In the genomic region with DNA sequence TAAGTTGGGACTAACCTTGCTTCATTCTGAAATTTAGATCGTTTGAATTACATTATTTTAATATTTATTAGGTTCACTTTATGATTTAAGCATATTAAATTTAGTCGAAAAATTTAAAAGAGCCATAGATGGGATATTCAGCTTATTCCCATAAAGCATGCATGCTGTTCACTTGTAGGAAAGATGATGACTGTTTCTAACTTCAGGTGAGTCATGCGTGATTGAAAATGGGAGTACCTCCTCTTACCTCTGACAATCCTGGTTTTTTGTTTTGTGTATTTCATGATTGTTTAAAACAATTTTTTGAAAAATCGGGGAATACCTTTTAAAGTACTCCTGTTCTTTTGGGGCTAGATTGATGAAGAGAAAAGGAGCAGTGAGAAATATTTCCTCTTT, we compare ENCODE assay signal across 8 cellular contexts. TPM values are rescaled to one million over a fixed set of nuclear protein-coding genes. Genes with fewer than 3 reads are reported as not detected.
A peak's percentile ranks its signal among the peaks of the same experiment; 100 is the strongest.
DNase-seq lines count a peak whose midpoint lies in the region; ATAC-seq, FAIRE-seq and TF ChIP-seq lines count a peak whose summit lies in the region.

No MANE protein-coding gene starts in this region.

- H2BK15ac ChIP-seq in mesendoderm (replicated peaks; ENCODE audit: low read depth): no peak overlapping the region

- H3K23ac ChIP-seq in mesendoderm (ENCODE audit: low read length): no peak overlapping the region

- ATAC-seq in K562 (no peak), HG03378 (IDR thresholded peaks at IDR 0.05; ENCODE audit: unreplicated experiment) (no peak)

- H2BK120ac ChIP-seq in mesendoderm (ENCODE audit: low read depth, low read length): no peak overlapping the region

- no peak overlapping the region for H2AFZ ChIP-seq in K562 (ENCODE audit: low read depth, low read length)

- in situ Hi-C loops in K562 (cut with MboI): no loop called here

- no peak for TF ChIP-seq POLR2A in K562 (conservative IDR thresholded peaks at IDR 0.05)

- TF ChIP-seq RAD21 in K562 (CRISPR knock-in tag; conservative IDR thresholded peaks at IDR 0.05 in 1 of 2, IDR thresholded peaks at IDR 0.05 in 1 of 2): no peak

- H3K36me3 ChIP-seq in K562 (ENCODE audit: control insufficient read depth, insufficient read depth, low read length): peaks cover 38% of the 10 kb centered on the region
- no peaks in the 10 kb centered on the region for H3K36me3 ChIP-seq in mesendoderm (ENCODE audit: control insufficient read depth, insufficient read depth, low read length)

- H3K4me2 ChIP-seq in K562 (ENCODE audit: insufficient read depth, low read length): peak overlapping the region; percentile 81
- peak overlapping the region; percentile 67 for H3K4me2 ChIP-seq in mesendoderm (ENCODE audit: low read length)

- FAIRE-seq in K562 (lab: Jason Lieb, UNC) (no peak), GM19239 (lab: Jason Lieb, UNC) (no peak)

- H3K18ac ChIP-seq in mesendoderm (ENCODE audit: low read length): no peak overlapping the region

- no peaks in the 10 kb centered on the region for H3K27me3 ChIP-seq in HL-60 (ENCODE audit: insufficient read depth, poor library complexity, severe bottlenecking)
- H3K27me3 ChIP-seq in K562 (ENCODE audit: control insufficient read depth in 2 of 2, insufficient read depth in 2 of 2, low read length in 2 of 2): no peaks in the 10 kb centered on the region
- no peaks in the 10 kb centered on the region for H3K27me3 ChIP-seq in mesendoderm (ENCODE audit: insufficient read depth, low read length, poor library complexity)

- H3K27ac ChIP-seq in 22Rv1 (peak overlapping the region; percentile 85), HL-60 (replicated peaks) (peak overlapping the region; percentile 84), K562 (ENCODE audit: extremely low read depth, low read depth, low read length) (peak overlapping the region; percentile 79; the same call in 2 of the 3 replicates), mesendoderm (ENCODE audit: low read depth, low read length) (no peak overlapping the region)

- no peak for TF ChIP-seq EP300 in K562 (IDR thresholded peaks at IDR 0.05; ENCODE audit: low read length)

- no peak overlapping the region for H2AK5ac ChIP-seq in mesendoderm (ENCODE audit: low read length)

- no peak for TF ChIP-seq CTCF in 22Rv1 (IDR thresholded peaks at IDR 0.05)
- no peak for TF ChIP-seq CTCF in HL-60 (IDR thresholded peaks at IDR 0.05; ENCODE audit: insufficient read depth, low read length)
- TF ChIP-seq CTCF in K562 (IDR thresholded peaks at IDR 0.05 in 2 of 3, conservative IDR thresholded peaks at IDR 0.05 in 1 of 3; ENCODE audit: insufficient read depth in 2 of 3, low read depth in 1 of 3, low read length in 3 of 3): no peak

- H3K4me3 ChIP-seq in HL-60 (replicated peaks; ENCODE audit: insufficient read depth, low read length): peak overlapping the region; percentile 98
- H3K4me3 ChIP-seq in K562: peak overlapping the region; percentile 68
- H3K4me3 ChIP-seq in mesendoderm (ENCODE audit: low read length): peak overlapping the region; percentile 92

- TSS peak; percentile 44 for BruUV-seq in K562 (replicated peaks; lab: Mats Ljungman, UMichigan)

- no peaks in the 10 kb centered on the region for H3K9me1 ChIP-seq in K562 (ENCODE audit: control insufficient read depth, insufficient read depth, low read length)

- H4K8ac ChIP-seq in mesendoderm (ENCODE audit: low read depth, low read length): no peak overlapping the region

- 3% methylated on average over 3 of the region's 4 CpGs for WGBS in K562 (ENCODE audit: insufficient coverage, low coverage, missing lambda C conversion rate)
- WGBS in mesendoderm (ENCODE audit: extremely low coverage, insufficient coverage, low lambda C conversion rate): no CpG with 5 or more reads among the region's 4 CpGs

- DNase-seq in HL-60 (ENCODE audit: low read depth in 1 of 2, low spot score in 1 of 2): no peak
- DNase-seq in K562 (ENCODE audit: extremely low read depth in 1 of 4, low spot score in 3 of 4): no peak
- no peak for DNase-seq in mesendoderm
- no peak for DNase-seq in GM19239 (ENCODE audit: insufficient read length, low spot score)
- DNase-seq in OCI-M2 (lab: John Stamatoyannopoulos, UW; ENCODE audit: unreplicated experiment): no peak
- DNase-seq in NCI-H2227 (lab: John Stamatoyannopoulos, UW; ENCODE audit: unreplicated experiment): no peak

- no peak overlapping the region for H4K5ac ChIP-seq in mesendoderm (ENCODE audit: low read length)

- H3K79me2 ChIP-seq in K562 (ENCODE audit: control insufficient read depth, insufficient read depth, low read length) (peaks cover 72% of the 10 kb centered on the region), mesendoderm (ENCODE audit: control insufficient read depth, insufficient read depth, low read length) (peaks cover 60% of the 10 kb centered on the region)

- H3K9me3 ChIP-seq in K562 (replicated peaks; ENCODE audit: control insufficient read depth, insufficient read depth, low read depth, low read length): no peaks in the 10 kb centered on the region

- no peak overlapping the region for H2BK5ac ChIP-seq in mesendoderm (ENCODE audit: low read length)

- H3K4me1 ChIP-seq in K562 (replicated peaks in 1 of 2; ENCODE audit: control insufficient read depth in 2 of 2, insufficient read depth in 2 of 2, low read length in 2 of 2) (peaks cover 8 to 14% of the 10 kb centered on the region in 2 experiments; a peak in 4 of 5 replicates), mesendoderm (ENCODE audit: control insufficient read depth, low read depth, low read length) (peaks cover 2% of the 10 kb centered on the region)

- H3K4ac ChIP-seq in mesendoderm (ENCODE audit: low read depth, low read length): no peak overlapping the region

- POLR2A ChIA-PET in K562 (lab: Yijun Ruan, JAX): no interaction called here

- H4K20me1 ChIP-seq in K562 (replicated peaks; ENCODE audit: control insufficient read depth, insufficient read depth, low read length): peaks cover 7% of the 10 kb centered on the region; the same call in 1 of the 2 replicates

- H3K56ac ChIP-seq in mesendoderm (ENCODE audit: low read length): no peak overlapping the region

- CTCF ChIA-PET in K562 (lab: Yijun Ruan, JAX; ENCODE audit: low intra/inter-chr PET ratio): no interaction called here

- intact Hi-C loops in K562 (cut with micrococcal nuclease): no loop called here

- H3K79me1 ChIP-seq in mesendoderm (ENCODE audit: low read length): peaks cover 10% of the 10 kb centered on the region

- peak overlapping the region in 1 of 2 experiments; percentile 81; a peak in 3 of 4 replicates for H3K9ac ChIP-seq in K562 (ENCODE audit: insufficient read depth in 1 of 2, low read depth in 2 of 2, low read length in 2 of 2)
- H3K9ac ChIP-seq in mesendoderm (ENCODE audit: low read length): peak overlapping the region; percentile 97

TF ChIP-seq in K562, 482 proteins besides CTCF, POLR2A, EP300 and RAD21:
- no peak for TF ChIP-seq JUNB (CRISPR knock-in tag; conservative IDR thresholded peaks at IDR 0.05)
- TF ChIP-seq, protein P1, sequence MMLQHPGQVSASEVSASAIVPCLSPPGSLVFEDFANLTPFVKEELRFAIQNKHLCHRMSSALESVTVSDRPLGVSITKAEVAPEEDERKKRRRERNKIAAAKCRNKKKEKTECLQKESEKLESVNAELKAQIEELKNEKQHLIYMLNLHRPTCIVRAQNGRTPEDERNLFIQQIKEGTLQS (IDR thresholded peaks at IDR 0.05): peak; percentile 56; the same call in 1 of the 2 replicates
- TF ChIP-seq, protein P1 (CRISPR knock-in tag; conservative IDR thresholded peaks at IDR 0.05): no peak

RNA-seq across cellular contexts. Expression of gene TNKS2, which starts 1.4 kb away (rescaled TPM):
- total RNA-seq in K562 (2011; cell fraction: chromatin; rRNA removed; ENCODE audit: low replicate concordance): 13.9 and 33.4 TPM in 2 replicates
- 8.2 and 10.7 TPM in 2 replicates for total RNA-seq in K562 (2011; cell fraction: nucleolus; rRNA removed)
- 15.0 and 18.2 TPM in 2 replicates for total RNA-seq in K562 (2011; cell fraction: nucleoplasm; rRNA removed)
- total RNA-seq in K562 (2014; rRNA removed) (8.6 and 10.8 TPM in 2 replicates), K562 (2014; rRNA removed; fragmentation: Illumina TruSeq; extraction: Trizol) (7.0 and 8.4 TPM in 2 replicates), K562 (2015; rRNA removed; fragmentation: Illumina TruSeq; extraction: Trizol) (5.1 and 5.8 TPM in 2 replicates), K562 (2021) (13.5 and 15.2 TPM in 2 replicates)
- polyA plus RNA-seq in K562 (2011; rRNA removed) (15.2 and 19.8 TPM in 2 replicates), K562 (2014; fragmentation: Illumina TruSeq; extraction: Trizol) (12.9 and 14.1 TPM in 2 replicates), K562 (2014; fragmentation: Nextera tagmentation; extraction: Ambion mirVana) (1 to 10 TPM; 3.5 to 6.0 TPM), K562 (2014; rRNA removed) (9.2 TPM in 2 replicates)
- polyA plus RNA-seq in K562 (2011; cell fraction: cytosol; rRNA removed): 4.8 and 7.6 TPM in 2 replicates
- polyA plus RNA-seq in K562 (2011; cell fraction: nucleus; rRNA removed): 13.3 and 16.1 TPM in 2 replicates
- 8.8 and 14.0 TPM in 2 replicates for polyA plus RNA-seq in K562 (2012)
- polyA minus RNA-seq in K562 (2011; rRNA and poly(A)+ RNA removed): 42.3 and 42.4 TPM in 2 replicates
- polyA minus RNA-seq in K562 (2011; cell fraction: cytosol; rRNA and poly(A)+ RNA removed): 11.8 and 15.7 TPM in 2 replicates
- 11.2 and 19.1 TPM in 2 replicates for polyA minus RNA-seq in K562 (2011; cell fraction: nucleus; rRNA and poly(A)+ RNA removed)
- polyA plus RNA-seq in mesendoderm (2013, experiment 1 of 2): 28.4 TPM
- polyA plus RNA-seq in mesendoderm (2013, experiment 2 of 2): 28.9 TPM
